In the genomic region with DNA sequence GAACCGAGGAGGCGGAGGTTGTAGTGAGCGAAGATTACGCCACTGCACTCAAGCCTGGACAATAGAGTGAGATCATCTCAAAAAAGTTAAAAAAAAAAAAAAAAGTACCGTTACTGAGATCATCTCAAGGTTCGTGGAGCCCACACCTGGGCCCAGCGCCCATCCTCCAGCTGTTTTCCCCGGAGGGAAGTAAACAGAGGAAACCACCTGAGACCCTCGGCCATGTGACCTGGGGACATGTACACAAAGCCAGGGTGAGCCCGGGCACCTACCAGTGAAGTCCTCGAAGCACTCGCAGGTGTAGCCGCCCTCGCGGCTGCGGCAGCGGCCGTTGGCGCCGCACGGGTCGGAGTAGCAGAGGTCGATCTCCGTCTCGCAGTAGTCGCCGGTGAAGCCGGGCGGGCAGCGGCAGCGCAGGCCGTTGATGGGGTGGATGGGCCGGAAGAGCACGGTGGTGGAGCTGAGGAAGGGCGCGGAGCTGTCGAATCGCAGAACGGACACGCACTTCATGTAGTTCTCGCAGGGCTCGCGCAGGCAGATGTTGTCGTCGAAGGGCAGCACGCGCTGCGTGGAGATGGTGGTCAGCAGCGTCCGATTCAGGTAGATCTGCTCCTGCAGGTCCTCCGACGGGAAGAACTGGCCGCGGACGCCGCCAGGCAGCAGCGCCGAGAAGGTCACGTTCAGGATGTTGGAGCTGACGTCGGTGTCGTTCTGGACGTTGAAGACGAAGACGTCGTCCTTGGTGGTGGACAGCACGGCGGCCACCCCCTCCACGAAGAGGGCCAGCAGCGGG, we compare ENCODE assay signal across 23 cellular contexts.
"Had no signal": no experiment of that assay in that cellular context is flagged by ENCODE, and none has a peak within 500 bp of the region (broad histone marks: within the 10 kb centered on the region; RNA-seq: fewer than 3 reads in every experiment).

No MANE protein-coding gene starts in this region.

- ATAC-seq: activated CD8-positive, alpha-beta T cell treated with anti-CD3 and anti-CD28 coated beads for 36 hours; body of pancreas; gastrocnemius medialis; left cardiac atrium; stimulated activated naive CD8-positive, alpha-beta T cell treated with anti-CD3 and anti-CD28 coated beads, Interleukin-15, amount 100 ng/mL, for 72 hours had no signal

- H3K27ac ChIP-seq: body of pancreas, dorsolateral prefrontal cortex, epithelial cell of prostate, gastrocnemius medialis, heart left ventricle, parathyroid adenoma, right lobe of liver, suprapubic skin, transverse colon had no signal

- H3K36me3 ChIP-seq: gastrocnemius medialis, heart left ventricle, right lobe of liver, suprapubic skin, transverse colon had no signal

- H3K27me3 ChIP-seq: body of pancreas, heart left ventricle, right lobe of liver, suprapubic skin, transverse colon had no signal

- H3K9me3 ChIP-seq: body of pancreas, gastrocnemius medialis, heart left ventricle, right lobe of liver, suprapubic skin, transverse colon had no signal

- H3K4me1 ChIP-seq: body of pancreas, gastrocnemius medialis, parathyroid adenoma, right lobe of liver, transverse colon had no signal

- H3K9ac ChIP-seq: parathyroid adenoma had no signal

- H3K4me3 ChIP-seq: body of pancreas, dorsolateral prefrontal cortex, gastrocnemius medialis, heart left ventricle, right lobe of liver, suprapubic skin, transverse colon had no signal

- H2AFZ ChIP-seq: parathyroid adenoma had no signal

- DNase-seq: activated CD4-positive, alpha-beta T cell treated with anti-CD3 and anti-CD28 coated beads, Interleukin-2, amount 10 ng/mL, durations not matched to agents 24 days and 14 days; activated CD4-positive, CD25-positive, alpha-beta regulatory T cell; activated CD8-positive, alpha-beta T cell treated with anti-CD3 and anti-CD28 coated beads for 36 hours; activated naive CD4-positive, alpha-beta T cell; activated naive CD8-positive, alpha-beta T cell treated with anti-CD3 and anti-CD28 coated beads, Interleukin-2, amount 10 ng/mL, durations not matched to agents 7 days and 5 days; activated T-cell treated with anti-CD3 and anti-CD28 coated beads, Interleukin-2, amount 50 U/mL, for 1 hour; body of pancreas; central memory CD4-positive, alpha-beta T cell; dorsolateral prefrontal cortex; gastrocnemius medialis; left cardiac atrium; natural killer cell; right lobe of liver; small intestine; stimulated activated CD4-positive, alpha-beta T cell treated with anti-CD3 and anti-CD28 coated beads, Interleukin-4, amount 100 ng/mL, for 1 hour; stimulated activated naive CD8-positive, alpha-beta T cell treated with anti-CD3 and anti-CD28 coated beads, Interleukin-15, amount 100 ng/mL, for 72 hours; T-helper 1 cell; T-helper 9 cell; transverse colon had no signal

- H3K79me2 ChIP-seq: parathyroid adenoma had no signal
